Comparison of ENCODE assay signal across 9 cellular contexts in the genomic region with DNA sequence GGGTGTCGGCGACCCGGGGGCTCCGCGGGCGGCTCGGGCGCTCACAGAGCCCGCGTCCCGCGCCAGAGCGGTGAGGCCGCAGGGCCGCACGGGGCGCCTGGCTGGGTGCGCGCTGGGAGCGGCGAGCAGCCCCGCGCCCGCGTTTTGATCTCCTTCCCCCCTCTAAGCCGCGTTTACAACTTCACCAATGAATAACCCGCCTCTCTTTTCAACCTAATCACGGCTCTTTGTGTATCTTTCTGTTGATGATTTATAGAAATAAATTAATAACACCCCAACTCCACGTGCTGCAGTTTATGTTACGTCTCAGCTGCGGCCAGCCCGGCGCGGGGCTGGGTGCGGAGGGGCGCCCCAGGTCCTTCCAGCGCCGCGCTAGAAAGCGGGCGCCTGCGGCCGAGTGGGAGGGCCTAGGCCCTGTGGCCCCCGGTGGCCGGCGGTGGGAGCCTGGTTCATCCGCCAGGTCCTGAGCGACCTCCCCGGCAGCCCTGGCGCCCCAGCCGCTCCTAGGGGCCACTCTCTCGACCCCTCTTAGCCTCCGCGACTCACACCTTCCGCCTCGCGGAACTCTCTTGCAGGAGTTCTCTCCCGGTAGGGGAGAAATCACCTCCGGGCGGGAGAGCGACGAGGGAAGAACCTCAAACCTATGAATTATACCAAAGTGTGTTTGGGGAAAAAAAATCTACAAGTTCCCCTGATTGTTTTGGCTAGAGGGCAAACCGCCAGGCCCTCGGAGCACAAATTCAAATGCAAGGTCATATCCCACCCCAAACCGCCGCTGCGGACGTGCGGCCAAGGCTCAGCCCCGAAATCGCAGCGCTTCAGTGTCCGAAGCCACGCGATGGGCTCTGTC. TPM values are rescaled to one million over a fixed set of nuclear protein-coding genes. Genes with fewer than 3 reads are reported as not detected.
A peak's percentile ranks its signal among the peaks of the same experiment; 100 is the strongest.
DNase-seq lines count a peak whose midpoint lies in the region; ATAC-seq, FAIRE-seq and TF ChIP-seq lines count a peak whose summit lies in the region.
"Had no signal": no experiment of that assay in that cellular context is flagged by ENCODE, and none has a peak within 500 bp of the region (broad histone marks: within the 10 kb centered on the region; RNA-seq: fewer than 3 reads in every experiment).

No MANE protein-coding gene starts in this region.

- H3K27ac ChIP-seq in stomach, result peak overlapping the region; percentile 87 to 93 (median 89)

- no peak for FAIRE-seq in HTR-8/SVneo (lab: Jason Lieb, UNC)

- TF ChIP-seq CTCF in kidney epithelial cell (IDR thresholded peaks at IDR 0.05; ENCODE audit: insufficient read depth, low read length, poor library complexity, severe bottlenecking) (no peak), stomach (IDR thresholded peaks at IDR 0.05) (no peak)

- peaks cover 81% of the 10 kb centered on the region for H3K27me3 Mint-ChIP-seq in activated CD4-positive, alpha-beta T cell treated with anti-CD3 and anti-CD28 coated beads, Interleukin-2, amount 10 ng/mL, durations not matched to agents 24 days and 14 days
- peaks cover 85% of the 10 kb centered on the region for H3K27me3 Mint-ChIP-seq in activated T-cell treated with anti-CD3 and anti-CD28 coated beads, Interleukin-2, amount 50 U/mL, for 72 hours (ENCODE audit: low read depth)

- H3K4me1 Mint-ChIP-seq in activated CD4-positive, alpha-beta T cell treated with anti-CD3 and anti-CD28 coated beads, Interleukin-2, amount 10 ng/mL, durations not matched to agents 24 days and 14 days, result peaks cover 12% of the 10 kb centered on the region
- peaks cover 21% of the 10 kb centered on the region for H3K4me1 Mint-ChIP-seq in activated T-cell treated with anti-CD3 and anti-CD28 coated beads, Interleukin-2, amount 50 U/mL, for 72 hours (ENCODE audit: low read depth)

- H3K9me3 Mint-ChIP-seq in activated CD4-positive, alpha-beta T cell treated with anti-CD3 and anti-CD28 coated beads, Interleukin-2, amount 10 ng/mL, durations not matched to agents 24 days and 14 days, result no peaks in the 10 kb centered on the region
- H3K9me3 Mint-ChIP-seq in activated T-cell treated with anti-CD3 and anti-CD28 coated beads, Interleukin-2, amount 50 U/mL, for 72 hours, result no peaks in the 10 kb centered on the region

- H3K4me1 ChIP-seq in stomach, result peaks cover 34 to 57% (median 44%) of the 10 kb centered on the region in 4 donors

- peak; percentile 25 to 61 for ATAC-seq in activated T-cell treated with anti-CD3 and anti-CD28 coated beads, Interleukin-2, amount 50 U/mL, for 72 hours (replicated peaks in 1 of 2)
- no peak for ATAC-seq in GM21737 (IDR thresholded peaks at IDR 0.05; ENCODE audit: unreplicated experiment)

- 1 to 3% (median 1%) methylated on average over 44 to 76 of the region's 76 CpGs for WGBS in stomach, 5 donors

- no peaks in the 10 kb centered on the region for H3K36me3 Mint-ChIP-seq in activated CD4-positive, alpha-beta T cell treated with anti-CD3 and anti-CD28 coated beads, Interleukin-2, amount 10 ng/mL, durations not matched to agents 24 days and 14 days (ENCODE audit: low read depth)
- peaks cover 2 to 3% of the 10 kb centered on the region in 2 donors for H3K36me3 Mint-ChIP-seq in activated T-cell treated with anti-CD3 and anti-CD28 coated beads, Interleukin-2, amount 50 U/mL, for 72 hours (ENCODE audit: insufficient read depth in 2 of 2)

- no peaks in the 10 kb centered on the region for H3K27me3 ChIP-seq in kidney epithelial cell (ENCODE audit: control insufficient read depth, insufficient read depth, low read length)
- H3K27me3 ChIP-seq in stomach, result peaks cover 17 to 99% (median 59%) of the 10 kb centered on the region in 3 donors

- TF ChIP-seq EP300 in stomach (IDR thresholded peaks at IDR 0.05), result no peak

- no peak for TF ChIP-seq POLR2A in stomach (IDR thresholded peaks at IDR 0.05)

- intact Hi-C loops in activated CD4-positive, alpha-beta T cell treated with anti-CD3 and anti-CD28 coated beads, Interleukin-2, amount 10 ng/mL, durations not matched to agents 24 days and 14 days (cut with micrococcal nuclease), result loop anchor here (5.0 kb wide), 1 partner anchor 801 kb away; no protein-coding TSS in a partner anchor
- intact Hi-C loops in stomach (cut with DNase I; ENCODE audit: low total_unique reads), result no loop called here

- H3K4me3 Mint-ChIP-seq in activated CD4-positive, alpha-beta T cell treated with anti-CD3 and anti-CD28 coated beads, Interleukin-2, amount 10 ng/mL, durations not matched to agents 24 days and 14 days, result peak overlapping the region; percentile 81
- H3K4me3 Mint-ChIP-seq in activated T-cell treated with anti-CD3 and anti-CD28 coated beads, Interleukin-2, amount 50 U/mL, for 72 hours, result peak overlapping the region; percentile 69 to 83

- H3K27ac Mint-ChIP-seq in activated CD4-positive, alpha-beta T cell treated with anti-CD3 and anti-CD28 coated beads, Interleukin-2, amount 10 ng/mL, durations not matched to agents 24 days and 14 days, result no peak overlapping the region
- no peak overlapping the region for H3K27ac Mint-ChIP-seq in activated T-cell treated with anti-CD3 and anti-CD28 coated beads, Interleukin-2, amount 50 U/mL, for 72 hours

- H3K4me3 ChIP-seq in kidney epithelial cell (ENCODE audit: low read depth, low read length) (peak overlapping the region; percentile 95), stomach (peak overlapping the region; percentile 45 to 54 (median 48))

- H3K36me3 ChIP-seq in kidney epithelial cell (ENCODE audit: control insufficient read depth, insufficient read depth, low read length), result peaks cover 4% of the 10 kb centered on the region
- no peaks in the 10 kb centered on the region for H3K36me3 ChIP-seq in stomach

- peak; percentile 70 for DNase-seq in activated CD4-positive, alpha-beta T cell treated with anti-CD3 and anti-CD28 coated beads, Interleukin-2, amount 10 ng/mL, durations not matched to agents 24 days and 14 days
- DNase-seq in activated CD4-positive, alpha-beta T cell treated with anti-CD3 and anti-CD28 coated beads, Interleukin-2, amount 50 U/mL, for 1 hour, result no peak
- DNase-seq in activated T-cell treated with anti-CD3 and anti-CD28 coated beads, Interleukin-2, amount 50 U/mL, for 72 hours, result peak; percentile 10 to 19
- DNase-seq in kidney epithelial cell (ENCODE audit: low read depth), result no peak
- peak; percentile 54 for DNase-seq in stomach
- no peak for DNase-seq in HTR-8/SVneo (ENCODE audit: insufficient read length, low spot score)
- no peak for DNase-seq in AG08395 (ENCODE audit: low spot score)

- H3K9me3 ChIP-seq in stomach, result no peaks in the 10 kb centered on the region

RNA-seq across cellular contexts. Expression of a gene that starts 1.9 kb away (rescaled TPM):
- 2.2 and 2.9 TPM in 2 replicates for total RNA-seq in activated CD4-positive, alpha-beta T cell treated with anti-CD3 and anti-CD28 coated beads, Interleukin-2, amount 10 ng/mL, durations not matched to agents 24 days and 14 days
- under 1 TPM; 0.19 to 0.48 TPM for total RNA-seq in activated T-cell treated with anti-CD3 and anti-CD28 coated beads, Interleukin-2, amount 50 U/mL, for 72 hours
- total RNA-seq in kidney epithelial cell (15.1 and 20.7 TPM in 2 replicates), stomach (10 to 100 TPM in 2 of 5 donors, 1 to 10 TPM in 2, under 1 TPM in 1; 0.58 to 19.2 (median 7.7) TPM)
- polyA plus RNA-seq in stomach, result 1 to 10 TPM; 4.4 to 7.3 (median 6.7) TPM
- polyA plus RNA-seq: BJ had no signal

Comparison
In these comparisons a context has a peak if more than half of its experiments do, and no peak if none do; other contexts are left out.
1. DNase-seq: peak in activated CD4-positive, alpha-beta T cell treated with anti-CD3 and anti-CD28 coated beads, Interleukin-2, amount 10 ng/mL, durations not matched to agents 24 days and 14 days (single experiment), activated T-cell treated with anti-CD3 and anti-CD28 coated beads, Interleukin-2, amount 50 U/mL, for 72 hours (2 of 2) and stomach (single experiment); none in activated CD4-positive, alpha-beta T cell treated with anti-CD3 and anti-CD28 coated beads, Interleukin-2, amount 50 U/mL, for 1 hour (single experiment), kidney epithelial cell (single experiment), HTR-8/SVneo (single experiment) and AG08395 (single experiment).